ENCODE assay signal across 1 cellular context in the genomic region with DNA sequence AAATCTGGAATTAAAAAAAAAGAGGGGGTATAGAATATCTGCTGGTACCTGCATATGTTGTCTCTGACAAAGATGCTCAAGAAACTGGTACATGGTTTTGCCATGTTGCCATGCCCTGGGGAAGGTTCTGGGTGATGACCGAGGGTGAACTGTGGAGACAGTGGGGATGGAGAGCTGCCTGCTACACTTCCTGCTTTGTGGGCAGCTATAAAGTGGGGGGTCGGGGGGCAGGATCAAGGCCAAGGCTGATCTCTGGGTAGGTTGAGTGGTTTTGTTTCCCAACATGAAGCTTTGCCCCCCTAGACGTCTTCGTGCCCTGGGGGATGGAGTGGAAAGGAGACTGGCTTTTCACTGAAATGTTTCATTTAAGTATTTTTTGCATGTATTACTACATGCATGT.
TF ChIP-seq lines count a peak whose summit lies in the region.

No MANE protein-coding gene starts in this region.

TF ChIP-seq in K562, 482 proteins besides CTCF, POLR2A, EP300 and RAD21 (continued from another document):
- TF ChIP-seq, protein P1, sequence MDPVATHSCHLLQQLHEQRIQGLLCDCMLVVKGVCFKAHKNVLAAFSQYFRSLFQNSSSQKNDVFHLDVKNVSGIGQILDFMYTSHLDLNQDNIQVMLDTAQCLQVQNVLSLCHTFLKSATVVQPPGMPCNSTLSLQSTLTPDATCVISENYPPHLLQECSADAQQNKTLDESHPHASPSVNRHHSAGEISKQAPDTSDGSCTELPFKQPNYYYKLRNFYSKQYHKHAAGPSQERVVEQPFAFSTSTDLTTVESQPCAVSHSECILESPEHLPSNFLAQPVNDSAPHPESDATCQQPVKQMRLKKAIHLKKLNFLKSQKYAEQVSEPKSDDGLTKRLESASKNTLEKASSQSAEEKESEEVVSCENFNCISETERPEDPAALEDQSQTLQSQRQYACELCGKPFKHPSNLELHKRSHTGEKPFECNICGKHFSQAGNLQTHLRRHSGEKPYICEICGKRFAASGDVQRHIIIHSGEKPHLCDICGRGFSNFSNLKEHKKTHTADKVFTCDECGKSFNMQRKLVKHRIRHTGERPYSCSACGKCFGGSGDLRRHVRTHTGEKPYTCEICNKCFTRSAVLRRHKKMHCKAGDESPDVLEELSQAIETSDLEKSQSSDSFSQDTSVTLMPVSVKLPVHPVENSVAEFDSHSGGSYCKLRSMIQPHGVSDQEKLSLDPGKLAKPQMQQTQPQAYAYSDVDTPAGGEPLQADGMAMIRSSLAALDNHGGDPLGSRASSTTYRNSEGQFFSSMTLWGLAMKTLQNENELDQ (CRISPR knock-in tag; IDR thresholded peaks at IDR 0.05; ENCODE audit: borderline replicate concordance): 0 out of 2 replicates have a peak, but pooled peaks have one; percentile 60
- TF ChIP-seq, protein P2, sequence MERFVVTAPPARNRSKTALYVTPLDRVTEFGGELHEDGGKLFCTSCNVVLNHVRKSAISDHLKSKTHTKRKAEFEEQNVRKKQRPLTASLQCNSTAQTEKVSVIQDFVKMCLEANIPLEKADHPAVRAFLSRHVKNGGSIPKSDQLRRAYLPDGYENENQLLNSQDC (CRISPR knock-in tag; IDR thresholded peaks at IDR 0.05): no peak
- no peak for TF ChIP-seq CHCHD3 (CRISPR knock-in tag; IDR thresholded peaks at IDR 0.05)
